10 cellular contexts compared by ENCODE assay signal in the genomic region with DNA sequence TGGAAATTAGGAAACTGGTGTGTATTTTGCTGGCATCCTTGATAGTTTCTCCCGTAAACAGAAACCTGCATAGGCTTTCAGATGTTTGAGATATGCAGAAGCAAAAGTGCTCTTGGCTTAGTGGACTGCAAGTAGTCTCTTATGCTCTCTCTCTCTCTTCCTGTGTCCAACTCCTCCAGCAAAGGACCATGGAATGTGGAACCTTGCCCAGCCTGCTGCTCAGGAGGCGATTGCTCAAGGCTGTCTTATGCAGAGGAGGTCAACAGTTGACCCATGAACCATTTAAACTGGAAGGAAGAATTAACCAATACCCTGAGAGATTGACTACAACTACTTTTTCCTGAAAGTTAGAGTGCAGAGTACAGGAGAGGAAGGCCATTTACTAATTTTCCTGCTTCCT.
DNase-seq lines count a peak whose midpoint lies in the region; ATAC-seq, FAIRE-seq and TF ChIP-seq lines count a peak whose summit lies in the region.
"Had no signal": no experiment of that assay in that cellular context is flagged by ENCODE, and none has a peak within 500 bp of the region (broad histone marks: within the 10 kb centered on the region; RNA-seq: fewer than 3 reads in every experiment).

No MANE protein-coding gene starts in this region.

- H3K4me1 ChIP-seq in body of pancreas (peaks cover 11% of the 10 kb centered on the region), small intestine (ENCODE audit: control insufficient read depth in 2 of 2, insufficient read depth in 1 of 2, low read depth in 1 of 2, low read length in 1 of 2) (no peaks in the 10 kb centered on the region), suprapubic skin (peaks cover 7% of the 10 kb centered on the region)
- H3K4me1 ChIP-seq: HAP-1 had no signal

- H3K4me3 ChIP-seq in body of pancreas = no peak overlapping the region
- H3K4me3 ChIP-seq in kidney epithelial cell (ENCODE audit: low read depth, low read length) = no peak overlapping the region
- no peak overlapping the region for H3K4me3 ChIP-seq in small intestine (ENCODE audit: low read depth in 1 of 2, low read length in 2 of 2)
- H3K4me3 ChIP-seq in suprapubic skin = no peak overlapping the region
- H3K4me3 ChIP-seq: HAP-1 had no signal

- CTCF ChIA-PET in activated CD4-positive, alpha-beta T cell treated with anti-CD3 and anti-CD28 coated beads for 36 hours (lab: Charles Lee) = no interaction called here

- TF ChIP-seq CTCF in body of pancreas (IDR thresholded peaks at IDR 0.05) (no peak), kidney epithelial cell (IDR thresholded peaks at IDR 0.05; ENCODE audit: insufficient read depth, low read length, poor library complexity, severe bottlenecking) (no peak), suprapubic skin (IDR thresholded peaks at IDR 0.05) (no peak)

- peak; percentile 53 for DNase-seq in H4 (ENCODE audit: low spot score)
- DNase-seq in body of pancreas = peak; percentile 30 to 62 (median 44)
- DNase-seq in kidney epithelial cell (ENCODE audit: low read depth) = peak; percentile 69
- DNase-seq in small intestine = peak; percentile 18
- DNase-seq in suprapubic skin (ENCODE audit: low spot score in 2 of 2) = no peak
- no peak for DNase-seq in activated CD4-positive, alpha-beta T cell treated with anti-CD3 and anti-CD28 coated beads for 36 hours
- no peak for DNase-seq in DMS153 treated with DMSO at 0.1 percent for 48 hours (lab: John Stamatoyannopoulos, UW; ENCODE audit: unreplicated experiment)
- DNase-seq: SHP77 treated with DMSO at 0.1 percent for 48 hours had no signal

- H3K27me3 ChIP-seq in body of pancreas (no peaks in the 10 kb centered on the region), kidney epithelial cell (ENCODE audit: control insufficient read depth, insufficient read depth, low read length) (no peaks in the 10 kb centered on the region), small intestine (ENCODE audit: control insufficient read depth in 2 of 2, insufficient read depth in 2 of 2, low read length in 2 of 2) (no peaks in the 10 kb centered on the region), suprapubic skin (peaks cover 5% of the 10 kb centered on the region)

- POLR2A ChIA-PET in activated CD4-positive, alpha-beta T cell treated with anti-CD3 and anti-CD28 coated beads for 36 hours (lab: Charles Lee) = no interaction called here

- no peaks in the 10 kb centered on the region for H3K9me3 Mint-ChIP-seq in activated CD4-positive, alpha-beta T cell treated with anti-CD3 and anti-CD28 coated beads for 36 hours (ENCODE audit: low read depth)
- H3K9me3 Mint-ChIP-seq in activated T-helper 17 cell treated with anti-CD3 and anti-CD28 coated beads, Interleukin-2, amount 50 U/mL, for 72 hours = no peaks in the 10 kb centered on the region

- no peak for FAIRE-seq in small intestine (lab: Jason Lieb, UNC)

- no peaks in the 10 kb centered on the region for H3K36me3 ChIP-seq in body of pancreas (replicated peaks in 1 of 2; ENCODE audit: insufficient read depth in 1 of 2, low read depth in 2 of 2)
- no peaks in the 10 kb centered on the region for H3K36me3 ChIP-seq in kidney epithelial cell (ENCODE audit: control insufficient read depth, insufficient read depth, low read length)
- no peaks in the 10 kb centered on the region for H3K36me3 ChIP-seq in small intestine (ENCODE audit: control insufficient read depth in 2 of 2, insufficient read depth in 2 of 2, low read length in 2 of 2)
- no peaks in the 10 kb centered on the region for H3K36me3 ChIP-seq in suprapubic skin
- H3K36me3 ChIP-seq: HAP-1 had no signal

- peak; percentile 58 for ATAC-seq in body of pancreas
- ATAC-seq in activated CD4-positive, alpha-beta T cell treated with anti-CD3 and anti-CD28 coated beads for 36 hours = no peak
- no peak for ATAC-seq in activated T-helper 17 cell treated with anti-CD3 and anti-CD28 coated beads, Interleukin-2, amount 50 U/mL, for 72 hours (replicated peaks)

- H3K27ac Mint-ChIP-seq in activated CD4-positive, alpha-beta T cell treated with anti-CD3 and anti-CD28 coated beads for 36 hours = no peak overlapping the region
- no peak overlapping the region for H3K27ac Mint-ChIP-seq in activated T-helper 17 cell treated with anti-CD3 and anti-CD28 coated beads, Interleukin-2, amount 50 U/mL, for 72 hours

- no peak for TF ChIP-seq EP300 in suprapubic skin (IDR thresholded peaks at IDR 0.05)

- H3K4me3 Mint-ChIP-seq in activated CD4-positive, alpha-beta T cell treated with anti-CD3 and anti-CD28 coated beads for 36 hours = no peak overlapping the region
- no peak overlapping the region for H3K4me3 Mint-ChIP-seq in activated T-helper 17 cell treated with anti-CD3 and anti-CD28 coated beads, Interleukin-2, amount 50 U/mL, for 72 hours

- no peaks in the 10 kb centered on the region for H3K36me3 Mint-ChIP-seq in activated CD4-positive, alpha-beta T cell treated with anti-CD3 and anti-CD28 coated beads for 36 hours (ENCODE audit: low read depth)
- no peaks in the 10 kb centered on the region for H3K36me3 Mint-ChIP-seq in activated T-helper 17 cell treated with anti-CD3 and anti-CD28 coated beads, Interleukin-2, amount 50 U/mL, for 72 hours (ENCODE audit: low read depth)

- H3K4me1 Mint-ChIP-seq in activated CD4-positive, alpha-beta T cell treated with anti-CD3 and anti-CD28 coated beads for 36 hours = no peaks in the 10 kb centered on the region
- H3K4me1 Mint-ChIP-seq in activated T-helper 17 cell treated with anti-CD3 and anti-CD28 coated beads, Interleukin-2, amount 50 U/mL, for 72 hours = no peaks in the 10 kb centered on the region

- TF ChIP-seq POLR2A in body of pancreas (IDR thresholded peaks at IDR 0.05) (no peak), suprapubic skin (IDR thresholded peaks at IDR 0.05) (no peak)

- peaks cover 22% of the 10 kb centered on the region for H3K27me3 Mint-ChIP-seq in activated CD4-positive, alpha-beta T cell treated with anti-CD3 and anti-CD28 coated beads for 36 hours
- H3K27me3 Mint-ChIP-seq in activated T-helper 17 cell treated with anti-CD3 and anti-CD28 coated beads, Interleukin-2, amount 50 U/mL, for 72 hours = peaks cover 25% of the 10 kb centered on the region

- intact Hi-C loops in body of pancreas (cut with DNase I) = no loop called here
- intact Hi-C loops in activated CD4-positive, alpha-beta T cell treated with anti-CD3 and anti-CD28 coated beads for 36 hours (cut with DNase I, micrococcal nuclease) = no loop called here

- H3K27ac ChIP-seq in body of pancreas (peak overlapping the region in 1 of 4 donors; percentile 20), small intestine (ENCODE audit: low read depth in 1 of 2, low read length in 1 of 2) (no peak overlapping the region), suprapubic skin (no peak overlapping the region)

- no peaks in the 10 kb centered on the region for H3K9me3 ChIP-seq in body of pancreas
- H3K9me3 ChIP-seq in small intestine (ENCODE audit: control insufficient read depth, low read depth) = no peaks in the 10 kb centered on the region
- H3K9me3 ChIP-seq in suprapubic skin = no peaks in the 10 kb centered on the region
- H3K9me3 ChIP-seq: HAP-1 had no signal

- 8 to 16% methylated on average over 2 of the region's 2 CpGs for WGBS in body of pancreas, 2 donors
- 32 to 53% (median 33%) methylated on average over 2 of the region's 2 CpGs for WGBS in small intestine, 3 donors
- 47% methylated on average over 2 of the region's 2 CpGs for WGBS in suprapubic skin

Comparison
In these comparisons a context has a peak if more than half of its experiments do, and no peak if none do; other contexts are left out.
1. DNase-seq: peak in H4 (single experiment), body of pancreas (4 of 4), kidney epithelial cell (single experiment) and small intestine (single experiment); none in suprapubic skin (0 of 2), activated CD4-positive, alpha-beta T cell treated with anti-CD3 and anti-CD28 coated beads for 36 hours (single experiment) and DMS153 treated with DMSO at 0.1 percent for 48 hours (single experiment).